ENCODE assay signal across 18 cellular contexts in the genomic region with DNA sequence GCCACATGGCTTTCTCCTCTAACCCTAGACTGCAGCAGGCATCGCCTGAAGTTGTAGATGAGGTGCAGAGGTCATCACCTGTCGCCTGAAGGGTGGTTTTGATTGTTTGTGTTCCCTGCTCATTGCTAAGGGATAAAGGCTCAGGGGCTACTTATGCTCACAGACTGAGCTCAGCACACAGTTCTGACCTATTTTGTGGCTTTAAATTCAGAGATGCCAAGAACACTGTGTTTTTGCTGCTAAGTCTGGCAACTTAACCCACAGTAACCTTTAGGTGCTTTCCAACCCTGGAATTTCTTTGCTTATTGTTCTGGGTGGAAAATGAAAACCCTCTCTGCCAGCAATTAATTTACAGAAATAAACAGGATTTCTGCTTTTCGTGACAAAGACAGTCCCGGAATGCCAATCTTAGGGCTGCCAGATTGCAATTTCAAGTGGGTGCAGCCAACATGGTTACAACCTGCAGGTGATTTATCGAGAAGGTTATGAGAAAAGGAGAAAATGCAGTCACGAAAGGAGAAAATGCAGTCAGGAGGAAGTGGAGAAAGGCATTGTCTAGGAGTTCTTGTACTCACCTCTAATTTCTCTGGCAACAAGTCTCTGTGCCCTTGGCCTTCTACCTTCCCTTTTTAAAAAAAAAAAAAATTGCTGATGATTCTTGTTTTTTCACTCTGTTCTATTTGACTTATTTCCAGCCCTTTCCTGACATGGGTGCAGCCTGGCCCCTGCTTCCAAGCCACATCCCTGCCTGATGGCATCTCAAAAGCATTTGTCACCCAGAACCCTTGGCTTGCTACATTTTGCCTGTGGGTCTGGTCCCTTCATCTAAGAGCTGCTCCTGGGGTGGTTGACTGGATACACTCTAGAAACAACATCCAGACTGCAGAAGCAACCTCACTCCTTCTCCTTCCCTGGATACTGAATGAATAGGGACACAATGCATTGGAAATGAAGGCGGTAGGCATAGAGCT. TPM values are rescaled to one million over a fixed set of nuclear protein-coding genes. Genes with fewer than 3 reads are reported as not detected.
DNase-seq lines count a peak whose midpoint lies in the region; ATAC-seq, FAIRE-seq and TF ChIP-seq lines count a peak whose summit lies in the region.
"Had no signal": no experiment of that assay in that cellular context is flagged by ENCODE, and none has a peak within 500 bp of the region (broad histone marks: within the 10 kb centered on the region; RNA-seq: fewer than 3 reads in every experiment).

No MANE protein-coding gene starts in this region.

- H3K36me3 ChIP-seq in tibial artery, result peaks cover 5 to 42% (median 21%) of the 10 kb centered on the region in 3 donors

- no peak for ATAC-seq in HG03097 (IDR thresholded peaks at IDR 0.05; ENCODE audit: low FRiP score, unreplicated experiment)
- no peak for ATAC-seq in GM19397 (IDR thresholded peaks at IDR 0.05; ENCODE audit: unreplicated experiment)
- no peak for ATAC-seq in GM18870 (IDR thresholded peaks at IDR 0.05; ENCODE audit: unreplicated experiment)

- intact Hi-C loops in tibial artery (cut with DNase I; ENCODE audit: low total_unique reads), result no loop called here

- H3K4me1 ChIP-seq in tibial artery, result peaks cover 0 to 27% (median 10%) of the 10 kb centered on the region in 4 donors

- TF ChIP-seq CTCF in tibial artery (IDR thresholded peaks at IDR 0.05), result no peak

- H3K9me3 ChIP-seq in tibial artery, result no peaks in the 10 kb centered on the region

- no peaks in the 10 kb centered on the region for H3K27me3 ChIP-seq in tibial artery

- peak; percentile 85 for FAIRE-seq in HTR-8/SVneo (lab: Jason Lieb, UNC)
- FAIRE-seq: GM12892 had no signal

- no peak for DNase-seq in HTR-8/SVneo (ENCODE audit: insufficient read length, low spot score)
- DNase-seq in dermis blood vessel endothelial cell, result peak; percentile 37
- peak; percentile 49 for DNase-seq in midbrain (lab: John Stamatoyannopoulos, UW)
- peak in 1 of 2 donors; percentile 73 for DNase-seq in tibial artery
- DNase-seq: Calu3; CD4-positive, alpha-beta T cell; DMS79; GDM1; GOT3; Karpas-422; NCI-H2029 treated with DMSO at 0.1 percent for 48 hours; NCI-H524; SHP77 treated with DMSO at 0.1 percent for 48 hours had no signal

- H3K27ac ChIP-seq in tibial artery, result peak overlapping the region; percentile 30 to 33

- no peak overlapping the region for H3K4me3 ChIP-seq in tibial artery

RNA-seq across cellular contexts. Expression of a gene that starts 23.3 kb away (rescaled TPM):
- total RNA-seq in dermis blood vessel endothelial cell, result 205 and 322 TPM in 2 replicates

RNA-seq across cellular contexts. Expression of a gene that starts 23.7 kb away (rescaled TPM):
- 17.0 and 19.1 TPM in 2 replicates for total RNA-seq in dermis blood vessel endothelial cell

RNA-seq across cellular contexts. Expression of a gene that starts 43.8 kb away (rescaled TPM):
- total RNA-seq in dermis blood vessel endothelial cell, result not detected in 2 replicates
- total RNA-seq: B cell; Calu3; CD4-positive, alpha-beta T cell had no signal
